In genomic region chr11:27472398-27473016, GRCh38 we compare ENCODE assay signal across 8 cellular contexts. TPM values are rescaled to one million over a fixed set of nuclear protein-coding genes. Genes with fewer than 3 reads are reported as not detected.
DNase-seq lines count a peak whose midpoint lies in the region; ATAC-seq and TF ChIP-seq lines count a peak whose summit lies in the region.

Gene LGR4 (minus strand): TSS chr11:27472790. CDS start chr11:27472302, 488 bp downstream.

- DNase-seq in AG04449 (ENCODE audit: low read depth, low spot score) (peak; percentile 72), NCI-H510A treated with DMSO at 0.1 percent for 48 hours (lab: John Stamatoyannopoulos, UW) (peak; percentile 93), coronary artery (ENCODE audit: low spot score) (peak; percentile 97)
- DNase-seq in activated CD4-positive, alpha-beta T cell treated with anti-CD3 and anti-CD28 coated beads, Interleukin-2, amount 10 ng/mL, durations not matched to agents 24 days and 14 days: peak; percentile 83
- peak; percentile 31 to 38 for DNase-seq in stimulated activated CD4-positive, alpha-beta T cell treated with anti-CD3 and anti-CD28 coated beads, Interleukin-1b, Interleukin-23, amount 100 ng/mL, for 1 hour (ENCODE audit: low read depth in 2 of 2)

- peaks cover 3% of the 10 kb centered on the region for H3K4me1 Mint-ChIP-seq in activated CD4-positive, alpha-beta T cell treated with anti-CD3 and anti-CD28 coated beads, Interleukin-2, amount 10 ng/mL, durations not matched to agents 24 days and 14 days

- peak within 1 kb of the TSS; percentile 83 for H3K4me3 Mint-ChIP-seq in activated CD4-positive, alpha-beta T cell treated with anti-CD3 and anti-CD28 coated beads, Interleukin-2, amount 10 ng/mL, durations not matched to agents 24 days and 14 days

- no peaks in the 10 kb centered on the region for H3K36me3 Mint-ChIP-seq in activated CD4-positive, alpha-beta T cell treated with anti-CD3 and anti-CD28 coated beads, Interleukin-2, amount 10 ng/mL, durations not matched to agents 24 days and 14 days (ENCODE audit: low read depth)

- H3K9me3 Mint-ChIP-seq in activated CD4-positive, alpha-beta T cell treated with anti-CD3 and anti-CD28 coated beads, Interleukin-2, amount 10 ng/mL, durations not matched to agents 24 days and 14 days: no peaks in the 10 kb centered on the region

- H3K27me3 Mint-ChIP-seq in activated CD4-positive, alpha-beta T cell treated with anti-CD3 and anti-CD28 coated beads, Interleukin-2, amount 10 ng/mL, durations not matched to agents 24 days and 14 days: peaks cover 58% of the 10 kb centered on the region

- TF ChIP-seq CTCF in AG04449 (IDR thresholded peaks at IDR 0.05; ENCODE audit: insufficient read depth, low read length, missing control alignments) (no peak), coronary artery (IDR thresholded peaks at IDR 0.05) (no peak)

- H3K27ac ChIP-seq in coronary artery: peak within 1 kb of the TSS; percentile 80 to 88
- peak within 1 kb of the TSS; percentile 83 for H3K27ac ChIP-seq in layer of hippocampus (ENCODE audit: low read depth, low read length)

- H3K4me3 ChIP-seq in AG04449 (ENCODE audit: low read depth, low read length) (peak within 1 kb of the TSS; percentile 75), coronary artery (peak within 1 kb of the TSS; percentile 93)

- ATAC-seq in GM19035 (IDR thresholded peaks at IDR 0.05; ENCODE audit: unreplicated experiment) (peak; percentile 76), HG03354 (IDR thresholded peaks at IDR 0.05; ENCODE audit: poor library complexity, severe bottlenecking, unreplicated experiment) (peak; percentile 88)

- CTCF ChIA-PET in AG04449 (lab: Yijun Ruan, JAX): interaction anchor here (0.7 to 5.3 kb wide), 7 partner anchors 9 to 289 kb away, joined by 3 to 48 read pairs (median 4); no protein-coding TSS in a partner anchor

- no peak within 1 kb of the TSS for H3K27ac Mint-ChIP-seq in activated CD4-positive, alpha-beta T cell treated with anti-CD3 and anti-CD28 coated beads, Interleukin-2, amount 10 ng/mL, durations not matched to agents 24 days and 14 days

- intact Hi-C loops in activated CD4-positive, alpha-beta T cell treated with anti-CD3 and anti-CD28 coated beads, Interleukin-2, amount 10 ng/mL, durations not matched to agents 24 days and 14 days (cut with micrococcal nuclease): loop anchor here (2.0 kb wide), 1 partner anchor 34 kb away; the partner anchor contains the start of gene LIN7C

- POLR2A ChIA-PET in AG04449 (lab: Yijun Ruan, JAX): interaction anchor here (0.7 to 1.2 kb wide), 6 partner anchors 15 to 263 kb away, joined by 3 to 4 read pairs (median 3); no protein-coding TSS in a partner anchor

- no peaks in the 10 kb centered on the region for H3K27me3 ChIP-seq in layer of hippocampus (ENCODE audit: control insufficient read depth, insufficient read depth, low read length)

RNA-seq across cellular contexts. Expression of gene LGR4, which starts in this region (rescaled TPM):
- not detected in 2 replicates for total RNA-seq in activated CD4-positive, alpha-beta T cell treated with anti-CD3 and anti-CD28 coated beads, Interleukin-2, amount 10 ng/mL, durations not matched to agents 24 days and 14 days

Comparison
In these comparisons a context has a peak if more than half of its experiments do, and no peak if none do; other contexts are left out.
1. Peak in every context shown above with its lines: DNase-seq, ATAC-seq, H3K4me3 ChIP-seq and H3K27ac ChIP-seq.
2. Peak in DNase-seq in activated CD4-positive, alpha-beta T cell treated with anti-CD3 and anti-CD28 coated beads, Interleukin-2, amount 10 ng/mL, durations not matched to agents 24 days and 14 days; RNA of the gene not detected or under 1 TPM.
3. DNase-seq: peak in every context shown above with its lines; median percentile 97 in coronary artery; 93 in NCI-H510A treated with DMSO at 0.1 percent for 48 hours; 83 in activated CD4-positive, alpha-beta T cell treated with anti-CD3 and anti-CD28 coated beads, Interleukin-2, amount 10 ng/mL, durations not matched to agents 24 days and 14 days; 72 in AG04449; 34 in stimulated activated CD4-positive, alpha-beta T cell treated with anti-CD3 and anti-CD28 coated beads, Interleukin-1b, Interleukin-23, amount 100 ng/mL, for 1 hour.